ENCODE assay signal across 9 cellular contexts in the genomic region with DNA sequence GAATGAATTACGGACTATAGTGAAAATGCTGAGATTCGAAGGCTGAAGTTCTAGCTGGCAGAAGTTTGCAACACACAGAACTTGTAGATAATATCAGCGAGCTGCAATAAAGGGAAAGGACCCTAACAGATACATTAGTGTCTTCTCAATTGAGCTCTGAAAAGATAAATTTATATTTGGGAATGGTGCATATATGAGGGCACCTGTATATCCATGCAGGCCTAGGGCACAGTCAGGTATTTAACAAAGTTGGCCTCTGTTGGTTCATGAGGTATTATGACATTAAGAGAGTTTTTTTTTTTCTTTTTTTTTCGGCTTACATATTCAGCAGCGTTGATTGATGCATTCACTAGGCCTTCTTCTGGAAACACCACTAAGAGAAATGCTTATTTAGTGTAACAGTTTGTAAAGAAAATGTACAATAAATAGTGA. TPM values are rescaled to one million over a fixed set of nuclear protein-coding genes. Genes with fewer than 3 reads are reported as not detected.
DNase-seq lines count a peak whose midpoint lies in the region; ATAC-seq and TF ChIP-seq lines count a peak whose summit lies in the region.
"Had no signal": no experiment of that assay in that cellular context is flagged by ENCODE, and none has a peak within 500 bp of the region (broad histone marks: within the 10 kb centered on the region; RNA-seq: fewer than 3 reads in every experiment).

No MANE protein-coding gene starts in this region.

- H3K4me3 ChIP-seq in astrocyte of the spinal cord (ENCODE audit: low read depth, low read length) (peak overlapping the region; percentile 74), liver (ENCODE audit: low read depth in 1 of 3, low read length in 3 of 3) (peak overlapping the region; percentile 21 to 100 (median 57)), thyroid gland (replicated peaks in 1 of 3) (peak overlapping the region in 2 of 3 donors; percentile 85 to 91)

- no peak for TF ChIP-seq RAD21 in liver (IDR thresholded peaks at IDR 0.05)

- H3K36me3 Mint-ChIP-seq in activated T-cell treated with anti-CD3 and anti-CD28 coated beads, Interleukin-2, amount 50 U/mL, for 24 hours (ENCODE audit: low read depth) = peaks cover 12% of the 10 kb centered on the region

- H3K27ac ChIP-seq in liver (ENCODE audit: low read depth in 1 of 2, low read length in 2 of 2) (peak overlapping the region; percentile 97 to 98), thyroid gland (peak overlapping the region; percentile 97 to 99 (median 97))

- in situ Hi-C loops in astrocyte of the spinal cord (cut with HindIII; ENCODE audit: low sequenced_read_pairs) = no loop called here

- ATAC-seq in GM19463 (IDR thresholded peaks at IDR 0.05; ENCODE audit: unreplicated experiment) (no peak), GM18909 (IDR thresholded peaks at IDR 0.05; ENCODE audit: poor library complexity, unreplicated experiment) (no peak)

- no peak for DNase-seq in activated T-cell treated with anti-CD3 and anti-CD28 coated beads, Interleukin-2, amount 50 U/mL, for 24 hours
- DNase-seq in activated T-cell treated with anti-CD3 and anti-CD28 coated beads, Interleukin-2, amount 50 U/mL, for 1 hour = no peak
- DNase-seq in astrocyte of the spinal cord (ENCODE audit: low read depth, low spot score) (peak; percentile 37), thyroid gland (no peak), NCI-H82 (lab: John Stamatoyannopoulos, UW) (no peak)
- DNase-seq: effector CD8-positive, alpha-beta T cell had no signal

- H3K9me3 ChIP-seq in liver (ENCODE audit: control insufficient read depth in 4 of 4, low read length in 3 of 4) = no peaks in the 10 kb centered on the region
- no peaks in the 10 kb centered on the region for H3K9me3 ChIP-seq in thyroid gland

- H3K27me3 ChIP-seq in liver (ENCODE audit: control insufficient read depth in 4 of 4, insufficient read depth in 4 of 4, low read length in 3 of 4) (no peaks in the 10 kb centered on the region), thyroid gland (no peaks in the 10 kb centered on the region)

- H3K4me1 ChIP-seq in liver (ENCODE audit: control insufficient read depth in 4 of 4, insufficient read depth in 4 of 4, low read length in 3 of 4) (peaks cover 4 to 57% (median 33%) of the 10 kb centered on the region in 4 donors), thyroid gland (peaks cover 23 to 42% of the 10 kb centered on the region in 2 donors)

- H3K36me3 ChIP-seq in liver (ENCODE audit: control insufficient read depth in 4 of 4, insufficient read depth in 3 of 4, low read depth in 1 of 4, low read length in 3 of 4) (peaks cover 3 to 8% (median 6%) of the 10 kb centered on the region in 4 donors), thyroid gland (peaks cover 0 to 6% of the 10 kb centered on the region in 2 donors)

- H3K27ac Mint-ChIP-seq in activated T-cell treated with anti-CD3 and anti-CD28 coated beads, Interleukin-2, amount 50 U/mL, for 24 hours = no peak overlapping the region

- H3K4me3 Mint-ChIP-seq in activated T-cell treated with anti-CD3 and anti-CD28 coated beads, Interleukin-2, amount 50 U/mL, for 24 hours = peak overlapping the region; percentile 82

- peak overlapping the region; percentile 75 to 97 for H3K9ac ChIP-seq in liver (ENCODE audit: low read depth in 1 of 2, low read length in 2 of 2)

- peaks cover 23% of the 10 kb centered on the region for H3K27me3 Mint-ChIP-seq in activated T-cell treated with anti-CD3 and anti-CD28 coated beads, Interleukin-2, amount 50 U/mL, for 24 hours

- TF ChIP-seq CTCF in astrocyte of the spinal cord (IDR thresholded peaks at IDR 0.05; ENCODE audit: low read depth, low read length) (no peak), liver (IDR thresholded peaks at IDR 0.05; ENCODE audit: low read depth, low read length, missing input control) (no peak), thyroid gland (IDR thresholded peaks at IDR 0.05) (no peak)

- no peak for TF ChIP-seq POLR2A in thyroid gland (IDR thresholded peaks at IDR 0.05)

- WGBS in liver = 14% methylated on average over 5 of the region's 5 CpGs
- WGBS in thyroid gland, 2 donors = 23 to 45% methylated on average over 5 of the region's 5 CpGs

- H3K4me1 Mint-ChIP-seq in activated T-cell treated with anti-CD3 and anti-CD28 coated beads, Interleukin-2, amount 50 U/mL, for 24 hours (ENCODE audit: low read depth) = peaks cover 31% of the 10 kb centered on the region

- H3K9me3 Mint-ChIP-seq in activated T-cell treated with anti-CD3 and anti-CD28 coated beads, Interleukin-2, amount 50 U/mL, for 24 hours = no peaks in the 10 kb centered on the region

- intact Hi-C loops in thyroid gland (cut with DNase I) = no loop called here

TF ChIP-seq in liver, 16 proteins besides CTCF, POLR2A, EP300 and RAD21:
- no peak for TF ChIP-seq JUND (IDR thresholded peaks at IDR 0.05)
- TF ChIP-seq MAX (IDR thresholded peaks at IDR 0.05) = no peak
- TF ChIP-seq TAF1 (conservative IDR thresholded peaks at IDR 0.05) = no peak
- no peak for TF ChIP-seq SP1 (IDR thresholded peaks at IDR 0.05)
- TF ChIP-seq, protein P1, sequence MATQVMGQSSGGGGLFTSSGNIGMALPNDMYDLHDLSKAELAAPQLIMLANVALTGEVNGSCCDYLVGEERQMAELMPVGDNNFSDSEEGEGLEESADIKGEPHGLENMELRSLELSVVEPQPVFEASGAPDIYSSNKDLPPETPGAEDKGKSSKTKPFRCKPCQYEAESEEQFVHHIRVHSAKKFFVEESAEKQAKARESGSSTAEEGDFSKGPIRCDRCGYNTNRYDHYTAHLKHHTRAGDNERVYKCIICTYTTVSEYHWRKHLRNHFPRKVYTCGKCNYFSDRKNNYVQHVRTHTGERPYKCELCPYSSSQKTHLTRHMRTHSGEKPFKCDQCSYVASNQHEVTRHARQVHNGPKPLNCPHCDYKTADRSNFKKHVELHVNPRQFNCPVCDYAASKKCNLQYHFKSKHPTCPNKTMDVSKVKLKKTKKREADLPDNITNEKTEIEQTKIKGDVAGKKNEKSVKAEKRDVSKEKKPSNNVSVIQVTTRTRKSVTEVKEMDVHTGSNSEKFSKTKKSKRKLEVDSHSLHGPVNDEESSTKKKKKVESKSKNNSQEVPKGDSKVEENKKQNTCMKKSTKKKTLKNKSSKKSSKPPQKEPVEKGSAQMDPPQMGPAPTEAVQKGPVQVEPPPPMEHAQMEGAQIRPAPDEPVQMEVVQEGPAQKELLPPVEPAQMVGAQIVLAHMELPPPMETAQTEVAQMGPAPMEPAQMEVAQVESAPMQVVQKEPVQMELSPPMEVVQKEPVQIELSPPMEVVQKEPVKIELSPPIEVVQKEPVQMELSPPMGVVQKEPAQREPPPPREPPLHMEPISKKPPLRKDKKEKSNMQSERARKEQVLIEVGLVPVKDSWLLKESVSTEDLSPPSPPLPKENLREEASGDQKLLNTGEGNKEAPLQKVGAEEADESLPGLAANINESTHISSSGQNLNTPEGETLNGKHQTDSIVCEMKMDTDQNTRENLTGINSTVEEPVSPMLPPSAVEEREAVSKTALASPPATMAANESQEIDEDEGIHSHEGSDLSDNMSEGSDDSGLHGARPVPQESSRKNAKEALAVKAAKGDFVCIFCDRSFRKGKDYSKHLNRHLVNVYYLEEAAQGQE (IDR thresholded peaks at IDR 0.05) = no peak
- TF ChIP-seq, protein P2, sequence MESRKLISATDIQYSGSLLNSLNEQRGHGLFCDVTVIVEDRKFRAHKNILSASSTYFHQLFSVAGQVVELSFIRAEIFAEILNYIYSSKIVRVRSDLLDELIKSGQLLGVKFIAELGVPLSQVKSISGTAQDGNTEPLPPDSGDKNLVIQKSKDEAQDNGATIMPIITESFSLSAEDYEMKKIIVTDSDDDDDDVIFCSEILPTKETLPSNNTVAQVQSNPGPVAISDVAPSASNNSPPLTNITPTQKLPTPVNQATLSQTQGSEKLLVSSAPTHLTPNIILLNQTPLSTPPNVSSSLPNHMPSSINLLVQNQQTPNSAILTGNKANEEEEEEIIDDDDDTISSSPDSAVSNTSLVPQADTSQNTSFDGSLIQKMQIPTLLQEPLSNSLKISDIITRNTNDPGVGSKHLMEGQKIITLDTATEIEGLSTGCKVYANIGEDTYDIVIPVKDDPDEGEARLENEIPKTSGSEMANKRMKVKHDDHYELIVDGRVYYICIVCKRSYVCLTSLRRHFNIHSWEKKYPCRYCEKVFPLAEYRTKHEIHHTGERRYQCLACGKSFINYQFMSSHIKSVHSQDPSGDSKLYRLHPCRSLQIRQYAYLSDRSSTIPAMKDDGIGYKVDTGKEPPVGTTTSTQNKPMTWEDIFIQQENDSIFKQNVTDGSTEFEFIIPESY (IDR thresholded peaks at IDR 0.05) = no peak
- TF ChIP-seq EGR1 (IDR thresholded peaks at IDR 0.05; ENCODE audit: low read depth in 2 of 2) = no peak
- TF ChIP-seq HNF4G (IDR thresholded peaks at IDR 0.05) = no peak

RNA-seq across cellular contexts. Expression of gene NFIA, which starts 2.2 kb away (rescaled TPM):
- total RNA-seq in liver (10 to 100 TPM; 16.6 to 27.7 TPM), thyroid gland (100 to 1,000 TPM; 105 to 149 (median 118) TPM)
- 10 to 100 TPM in 1 of 2 donors, 1 to 10 TPM in 1; 6.8 to 53.7 TPM for polyA plus RNA-seq in liver
